8 cellular contexts compared by ENCODE assay signal in genomic region chr10:79347894-79348639, GRCh38. TPM values are rescaled to one million over a fixed set of nuclear protein-coding genes. Genes with fewer than 3 reads are reported as not detected.
A peak's percentile ranks its signal among the peaks of the same experiment; 100 is the strongest.
DNase-seq lines count a peak whose midpoint lies in the region; ATAC-seq and TF ChIP-seq lines count a peak whose summit lies in the region.

No MANE protein-coding gene starts in this region.

- H3K9me3 Mint-ChIP-seq in naive B cell, result no peaks in the 10 kb centered on the region
- H3K9me3 Mint-ChIP-seq in stimulated activated memory B cell treated with anti-CD40 and anti-IgM and Interleukin-4, amounts not matched to agents 10 μg/mL and 1 μg/mL and 100 μg/mL, for 72 hours, result no peaks in the 10 kb centered on the region

- no peaks in the 10 kb centered on the region for H3K27me3 Mint-ChIP-seq in naive B cell
- H3K27me3 Mint-ChIP-seq in stimulated activated memory B cell treated with anti-CD40 and anti-IgM and Interleukin-4, amounts not matched to agents 10 μg/mL and 1 μg/mL and 100 μg/mL, for 72 hours, result no peaks in the 10 kb centered on the region

- H3K36me3 Mint-ChIP-seq in naive B cell, result peaks cover 3 to 18% of the 10 kb centered on the region in 2 donors
- peaks cover 39% of the 10 kb centered on the region for H3K36me3 Mint-ChIP-seq in stimulated activated memory B cell treated with anti-CD40 and anti-IgM and Interleukin-4, amounts not matched to agents 10 μg/mL and 1 μg/mL and 100 μg/mL, for 72 hours

- DNase-seq in NCI-H82 (lab: John Stamatoyannopoulos, UW), result peak; percentile 45
- DNase-seq in NCI-H82 treated with DMSO at 0.1 percent for 48 hours (lab: John Stamatoyannopoulos, UW; ENCODE audit: unreplicated experiment), result no peak
- DNase-seq in NCI-H226, result peak; percentile 74
- DNase-seq in activated T-cell treated with anti-CD3 and anti-CD28 coated beads for 24 hours (ENCODE audit: low read depth), result peak; percentile 68
- peak; percentile 77 for DNase-seq in erythroblast (lab: John Stamatoyannopoulos, UW)
- peak; percentile 70 for DNase-seq in naive B cell

- no peak for TF ChIP-seq POLR2A in erythroblast (IDR thresholded peaks at IDR 0.05; ENCODE audit: low read length)

- peaks cover 12 to 30% (median 26%) of the 10 kb centered on the region in 3 donors for H3K4me1 Mint-ChIP-seq in naive B cell
- peaks cover 49% of the 10 kb centered on the region for H3K4me1 Mint-ChIP-seq in stimulated activated memory B cell treated with anti-CD40 and anti-IgM and Interleukin-4, amounts not matched to agents 10 μg/mL and 1 μg/mL and 100 μg/mL, for 72 hours

- H3K4me3 Mint-ChIP-seq in naive B cell, result peak overlapping the region; percentile 75 to 93 (median 84)
- peak overlapping the region; percentile 84 for H3K4me3 Mint-ChIP-seq in stimulated activated memory B cell treated with anti-CD40 and anti-IgM and Interleukin-4, amounts not matched to agents 10 μg/mL and 1 μg/mL and 100 μg/mL, for 72 hours

- peak overlapping the region; percentile 80 to 96 (median 90) for H3K27ac Mint-ChIP-seq in naive B cell
- peak overlapping the region; percentile 92 for H3K27ac Mint-ChIP-seq in stimulated activated memory B cell treated with anti-CD40 and anti-IgM and Interleukin-4, amounts not matched to agents 10 μg/mL and 1 μg/mL and 100 μg/mL, for 72 hours

- ATAC-seq in HG02763 (IDR thresholded peaks at IDR 0.05; ENCODE audit: unreplicated experiment) (peak; percentile 70), naive B cell (ENCODE audit: low read depth in 2 of 2) (peak; percentile 65 to 72)
- peak; percentile 82 for ATAC-seq in stimulated activated memory B cell treated with anti-CD40 and anti-IgM and Interleukin-4, amounts not matched to agents 10 μg/mL and 1 μg/mL and 100 μg/mL, for 72 hours

RNA-seq across cellular contexts. Expression of gene PPIF, which starts 0.8 kb away (rescaled TPM):
- 10 to 100 TPM in 4 of 6 donors, 1 to 10 TPM in 2; 9.5 to 16.1 (median 12.7) TPM for polyA plus RNA-seq in naive B cell (ENCODE audit: low read depth in 6 of 6)
